ENCODE assay signal across 8 cellular contexts in genomic region chr14:105093426-105094192, GRCh38.
DNase-seq lines count a peak whose midpoint lies in the region; ATAC-seq lines count a peak whose summit lies in the region.

No MANE protein-coding gene starts in this region.

- peaks cover 4% of the 10 kb centered on the region in 2 donors for H3K27me3 ChIP-seq in duodenal mucosa (ENCODE audit: control insufficient read depth in 1 of 2, insufficient read depth in 2 of 2, low read length in 2 of 2)

- peak overlapping the region; percentile 59 to 74 for H3K9ac ChIP-seq in duodenal mucosa (ENCODE audit: low read depth in 1 of 2, low read length in 2 of 2)

- peaks cover 12% of the 10 kb centered on the region for H3K4me1 Mint-ChIP-seq in memory B cell

- peak overlapping the region; percentile 85 for H3K27ac Mint-ChIP-seq in memory B cell

- no peaks in the 10 kb centered on the region for H3K36me3 ChIP-seq in duodenal mucosa (ENCODE audit: control insufficient read depth in 1 of 2, insufficient read depth in 2 of 2, low read length in 2 of 2)

- no peaks in the 10 kb centered on the region for H3K9me3 Mint-ChIP-seq in memory B cell

- H3K4me3 ChIP-seq in duodenal mucosa (ENCODE audit: low read depth in 1 of 2, low read length in 2 of 2): peak overlapping the region; percentile 70 to 71

- DNase-seq in D341Med (ENCODE audit: low spot score) (peak; percentile 88), NCI-H146 (lab: John Stamatoyannopoulos, UW) (peak; percentile 88), memory B cell (ENCODE audit: low spot score in 2 of 2) (peak; percentile 54 to 64), globus pallidus (ENCODE audit: low spot score) (no peak)
- DNase-seq in activated CD4-positive, alpha-beta T cell treated with anti-CD3 and anti-CD28 coated beads, Interleukin-2, amount 50 U/mL, for 4 hours: peak; percentile 56 to 57
- DNase-seq in stimulated activated CD8-positive, alpha-beta memory T cell treated with anti-CD3 and anti-CD28 coated beads, Interleukin-15, amount 100 ng/mL, for 48 hours (ENCODE audit: low read depth in 2 of 2): peak; percentile 82 to 84

- no peaks in the 10 kb centered on the region for H3K9me3 ChIP-seq in duodenal mucosa (ENCODE audit: control insufficient read depth in 1 of 2, low read length in 2 of 2)

- ATAC-seq in GM21737 (IDR thresholded peaks at IDR 0.05; ENCODE audit: unreplicated experiment): peak; percentile 52
- ATAC-seq in memory B cell (ENCODE audit: low read depth): peak; percentile 59

- H3K4me1 ChIP-seq in duodenal mucosa (ENCODE audit: control insufficient read depth in 1 of 2, insufficient read depth in 2 of 2, low read length in 2 of 2): peaks cover 30 to 42% of the 10 kb centered on the region in 2 donors

- peak overlapping the region; percentile 93 for H3K27ac ChIP-seq in duodenal mucosa (ENCODE audit: low read depth, low read length)

- H3K36me3 Mint-ChIP-seq in memory B cell: no peaks in the 10 kb centered on the region

- H3K27me3 Mint-ChIP-seq in memory B cell: peaks cover 10% of the 10 kb centered on the region

- H3K4me3 Mint-ChIP-seq in memory B cell: peak overlapping the region; percentile 83
